ENCODE assay signal across 8 cellular contexts in the genomic region with DNA sequence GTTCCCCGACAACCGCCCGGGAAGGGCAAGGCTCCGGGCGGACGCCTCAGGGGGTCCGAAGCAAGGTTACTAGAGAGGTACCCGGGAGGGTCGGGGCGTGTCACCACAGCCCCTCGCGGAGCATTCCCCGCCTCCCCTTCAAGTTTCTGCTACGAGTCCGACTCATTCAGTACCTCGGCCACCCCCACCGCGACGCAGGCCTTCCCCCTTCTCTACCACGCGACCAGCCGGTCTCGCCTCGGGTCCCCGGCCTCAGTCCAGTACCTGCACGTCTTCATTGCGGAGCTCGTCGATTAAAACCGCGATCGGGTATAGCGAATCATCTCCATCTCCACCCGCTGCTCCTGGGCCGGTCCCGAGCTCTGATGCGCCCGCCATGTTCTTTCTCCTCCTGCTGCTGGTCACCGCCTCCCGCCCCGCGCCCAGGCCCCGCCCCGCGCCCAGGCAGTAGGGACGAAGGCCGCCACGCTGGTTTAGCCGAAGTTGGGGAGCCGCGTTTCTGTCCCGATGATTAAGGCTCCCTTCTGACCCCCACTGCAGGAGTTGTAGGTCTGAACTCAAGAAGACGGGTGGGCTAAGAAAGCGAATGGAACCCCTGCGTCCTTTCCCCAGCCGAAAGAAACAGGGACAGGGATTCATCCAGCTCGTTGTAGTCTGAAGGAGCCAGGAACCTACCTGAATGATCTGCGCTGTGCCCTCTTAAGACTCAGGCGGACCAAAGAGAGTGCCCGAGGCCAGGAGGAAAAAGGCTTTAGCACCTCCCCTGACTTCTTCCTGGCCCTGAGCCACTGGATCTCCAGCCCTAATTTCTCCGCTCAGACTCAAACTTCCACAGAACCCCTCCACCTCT. TPM values are rescaled to one million over a fixed set of nuclear protein-coding genes. Genes with fewer than 3 reads are reported as not detected.
DNase-seq lines count a peak whose midpoint lies in the region; ATAC-seq and TF ChIP-seq lines count a peak whose summit lies in the region.

TSS of gene PPP2R1B (minus strand) at position 406 of the 850 bp plus-strand sequence. CDS start at position 378, 28 bp downstream.

- H3K36me3 ChIP-seq in heart left ventricle (peaks cover 0 to 36% (median 34%) of the 10 kb centered on the region in 9 donors), upper lobe of left lung (peaks cover 0 to 28% (median 18%) of the 10 kb centered on the region in 4 donors)

- peaks cover 17% of the 10 kb centered on the region for H3K36me3 Mint-ChIP-seq in T-cell

- H3K4me3 ChIP-seq in GM12864 (ENCODE audit: low read depth, low read length): peak within 1 kb of the TSS; percentile 68
- peak within 1 kb of the TSS; percentile 66 to 99 (median 90) for H3K4me3 ChIP-seq in heart left ventricle
- H3K4me3 ChIP-seq in upper lobe of left lung: peak within 1 kb of the TSS; percentile 68 to 85 (median 78)

- DNase-seq in GM12864 (ENCODE audit: low read depth) (no peak), NCI-H1092 treated with DMSO at 0.1 percent for 48 hours (lab: John Stamatoyannopoulos, UW) (peak; percentile 86), T-cell (peak; percentile 27 to 71 (median 58)), heart left ventricle (peak; percentile 74 to 88 (median 81)), posterior cingulate gyrus (peak; percentile 67 to 97 (median 82)), upper lobe of left lung (peak; percentile 83 to 93)

- ATAC-seq in HG02610 (IDR thresholded peaks at IDR 0.05; ENCODE audit: unreplicated experiment): peak; percentile 84
- peak; percentile 98 to 99 (median 98) for ATAC-seq in T-cell (replicated peaks in 1 of 4)
- ATAC-seq in heart left ventricle: peak; percentile 92 to 99 (median 98)
- peak; percentile 97 to 99 for ATAC-seq in upper lobe of left lung (ENCODE audit: low FRiP score in 2 of 2)

- peak within 1 kb of the TSS; percentile 82 to 100 (median 99) for H3K4me3 Mint-ChIP-seq in T-cell

- peaks cover 0 to 51% (median 17%) of the 10 kb centered on the region in 12 donors for H3K4me1 ChIP-seq in heart left ventricle
- peaks cover 14 to 22% (median 20%) of the 10 kb centered on the region in 4 donors for H3K4me1 ChIP-seq in upper lobe of left lung

- H3K4me1 Mint-ChIP-seq in T-cell: peaks cover 38 to 41% (median 39%) of the 10 kb centered on the region in 3 donors

- no peaks in the 10 kb centered on the region for H3K27me3 Mint-ChIP-seq in T-cell

- H3K9me3 ChIP-seq in heart left ventricle (no peaks in the 10 kb centered on the region), upper lobe of left lung (no peaks in the 10 kb centered on the region)

- WGBS in adipose tissue, 3 donors: 1% methylated on average over 57 to 61 of the region's 61 CpGs
- WGBS in heart left ventricle, 4 donors: 0 to 1% (median 1%) methylated on average over 34 to 61 of the region's 61 CpGs
- WGBS in upper lobe of left lung, 2 donors: 0 to 1% methylated on average over 14 to 60 of the region's 61 CpGs

- TF ChIP-seq CTCF in GM12864 (IDR thresholded peaks at IDR 0.05; ENCODE audit: low read depth, low read length, missing control alignments) (no peak), heart left ventricle (IDR thresholded peaks at IDR 0.05) (no peak), upper lobe of left lung (IDR thresholded peaks at IDR 0.05) (peak in 1 of 6 experiments; percentile 6)

- TF ChIP-seq EP300 in upper lobe of left lung (IDR thresholded peaks at IDR 0.05): no peak

- H3K27ac Mint-ChIP-seq in T-cell: peak within 1 kb of the TSS; percentile 93 to 96

- H3K9me3 Mint-ChIP-seq in T-cell: no peaks in the 10 kb centered on the region

- H3K27ac ChIP-seq in adipose tissue (ENCODE audit: low read depth, low read length) (no peak within 1 kb of the TSS), heart left ventricle (peak within 1 kb of the TSS; percentile 66 to 91 (median 84)), upper lobe of left lung (peak within 1 kb of the TSS; percentile 86 to 91 (median 90))

- H3K27me3 ChIP-seq in heart left ventricle (no peaks in the 10 kb centered on the region), upper lobe of left lung (no peaks in the 10 kb centered on the region)

- POLR2A ChIA-PET in T-cell (lab: Charles Lee): interaction anchor here (0.6 to 0.9 kb wide), 4 partner anchors 12 to 116 kb away, joined by 3 to 4 read pairs (median 3); no protein-coding TSS in a partner anchor

- TF ChIP-seq POLR2A in heart left ventricle (IDR thresholded peaks at IDR 0.05): peak in 1 of 2 donors; percentile 36
- TF ChIP-seq POLR2A in upper lobe of left lung (IDR thresholded peaks at IDR 0.05): peak in 3 of 4 donors; percentile 55 to 68 (median 60)

- intact Hi-C loops in heart left ventricle (cut with DNase I) (loop anchor here in 7 of 10 donors (2.0 to 10.0 kb wide), 4 partner anchors 34 to 164 kb away; partner anchors contain the start of gene SIK2 (in 3 of the 7)), posterior cingulate gyrus (cut with DNase I) (loop anchor here (1.0 kb wide), 1 partner anchor 164 kb away; the partner anchor contains the start of gene SIK2)

- CTCF ChIA-PET in T-cell (lab: Charles Lee): interaction anchor here (0.6 to 3.0 kb wide), 8 partner anchors 10 to 179 kb away, joined by 3 to 23 read pairs (median 8); partner anchors contain the start of gene ALG9 (in 1 of the 2)

RNA-seq across cellular contexts. Expression of gene PPP2R1B, which starts in this region (rescaled TPM):
- 10 to 100 TPM; 34.2 to 44.1 (median 37.4) TPM for total RNA-seq in T-cell
- 10 to 100 TPM; 12.1 to 75.3 (median 18.8) TPM for polyA plus RNA-seq in adipose tissue
- total RNA-seq in heart left ventricle: 10 to 100 TPM in 5 of 9 donors, 1 to 10 TPM in 4; 6.8 to 99.9 (median 11.8) TPM
- polyA plus RNA-seq in heart left ventricle: 1 to 10 TPM; 4.2 to 7.9 TPM
- total RNA-seq in upper lobe of left lung: 10 to 100 TPM; 11.3 to 31.8 (median 22.0) TPM
